Comparison of ENCODE assay signal across 1 cellular context in genomic region chr1:93304716-93305138, GRCh38.
TF ChIP-seq lines count a peak whose summit lies in the region.

No MANE protein-coding gene starts in this region.

TF ChIP-seq in GM23338, 12 proteins besides CTCF, POLR2A, EP300 and RAD21 (continued from another document):
- TF ChIP-seq ZNF462 (CRISPR knock-in tag; IDR thresholded peaks at IDR 0.05) (no peak), STAT1 (IDR thresholded peaks at IDR 0.05; ENCODE audit: unreplicated experiment) (no peak), ETS1 (IDR thresholded peaks at IDR 0.05) (no peak), EZH2 (IDR thresholded peaks at IDR 0.05; ENCODE audit: low read depth, unreplicated experiment) (no peak), ZNF331 (CRISPR knock-in tag; IDR thresholded peaks at IDR 0.05; ENCODE audit: low read depth) (no peak), NANOG (IDR thresholded peaks at IDR 0.05; ENCODE audit: borderline replicate concordance) (no peak), JUNB (IDR thresholded peaks at IDR 0.05; ENCODE audit: unreplicated experiment) (no peak), EZH2phosphoT487 (IDR thresholded peaks at IDR 0.05; ENCODE audit: unreplicated experiment) (no peak)
